Comparison of ENCODE assay signal across 9 cellular contexts in the genomic region with DNA sequence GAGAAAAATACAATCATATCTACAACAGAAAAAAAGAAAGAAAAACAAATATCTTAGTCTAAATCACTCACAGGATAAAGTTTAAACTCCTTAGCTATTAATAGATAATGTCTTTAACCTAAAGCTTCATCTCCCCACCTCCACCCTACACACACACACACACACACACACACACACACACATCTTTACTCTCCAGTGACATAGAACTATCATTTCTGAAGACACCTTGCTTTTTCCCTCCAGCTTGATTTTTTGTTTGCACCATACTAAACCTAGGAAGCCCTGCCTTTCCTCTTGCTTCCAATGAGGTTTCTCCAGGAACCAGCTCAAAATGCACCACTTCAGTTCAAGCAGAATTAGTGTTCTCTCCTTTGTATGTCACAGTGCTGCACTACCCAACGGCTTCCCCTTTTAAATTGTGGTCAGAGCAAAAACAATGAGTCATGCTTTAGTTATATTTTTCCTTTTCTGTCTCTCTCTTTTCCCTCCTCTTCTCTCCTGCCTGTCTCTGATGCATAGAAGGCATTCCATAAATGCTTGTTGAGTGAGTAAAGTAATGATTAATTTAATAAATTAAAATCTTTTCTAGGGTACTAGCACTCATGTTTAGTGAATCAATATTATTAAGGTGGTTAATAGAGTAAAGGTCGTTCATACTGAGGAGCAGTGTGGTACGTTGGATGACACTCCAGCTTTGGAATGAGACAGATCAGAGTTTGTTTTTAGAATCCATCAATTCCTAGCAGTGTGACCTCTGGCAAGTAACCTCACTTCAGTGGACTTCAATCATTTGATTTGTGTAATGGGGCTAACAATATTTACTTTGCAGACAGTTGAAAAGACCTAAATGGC.
DNase-seq lines count a peak whose midpoint lies in the region; ATAC-seq and TF ChIP-seq lines count a peak whose summit lies in the region.
"Had no signal": no experiment of that assay in that cellular context is flagged by ENCODE, and none has a peak within 500 bp of the region (broad histone marks: within the 10 kb centered on the region; RNA-seq: fewer than 3 reads in every experiment).

No MANE protein-coding gene starts in this region.

- TF ChIP-seq CTCF in GM12865 (IDR thresholded peaks at IDR 0.05; ENCODE audit: insufficient read depth, low read depth, low read length, missing control alignments) (no peak), RWPE2 (IDR thresholded peaks at IDR 0.05; ENCODE audit: poor library complexity, severe bottlenecking) (no peak)

- H3K4me1 ChIP-seq in RWPE2 (ENCODE audit: insufficient read depth, poor library complexity, severe bottlenecking): no peaks in the 10 kb centered on the region

- no peak overlapping the region for H3K4me3 ChIP-seq in GM12865 (ENCODE audit: low read depth, low read length)
- H3K4me3 ChIP-seq in RWPE2 (ENCODE audit: severe bottlenecking): no peak overlapping the region

- no peaks in the 10 kb centered on the region for H3K27me3 ChIP-seq in RWPE2 (ENCODE audit: insufficient read depth, poor library complexity, severe bottlenecking)

- ATAC-seq in HG02642 (IDR thresholded peaks at IDR 0.05; ENCODE audit: poor library complexity, unreplicated experiment) (peak; percentile 54), RWPE2 (ENCODE audit: low read depth) (peak; percentile 93), GM19324 (IDR thresholded peaks at IDR 0.05; ENCODE audit: low FRiP score, unreplicated experiment) (no peak)

- no peaks in the 10 kb centered on the region for H3K36me3 ChIP-seq in RWPE2 (ENCODE audit: low read depth)

- DNase-seq in GM12865 (ENCODE audit: low read depth): peak; percentile 39
- no peak for DNase-seq in RWPE2 (ENCODE audit: low spot score)
- peak; percentile 82 for DNase-seq in glomerular visceral epithelial cell (ENCODE audit: extremely low spot score)
- no peak for DNase-seq in NCI-H748 (lab: John Stamatoyannopoulos, UW; ENCODE audit: unreplicated experiment)
- DNase-seq in LoVo (ENCODE audit: low spot score): no peak
- DNase-seq in putamen (ENCODE audit: low spot score): no peak
- DNase-seq: naive B cell had no signal

- no peaks in the 10 kb centered on the region for H3K9me3 ChIP-seq in RWPE2 (ENCODE audit: severe bottlenecking)

- no peak overlapping the region for H3K27ac ChIP-seq in RWPE2 (ENCODE audit: poor library complexity, severe bottlenecking)

Comparison
In these comparisons a context has a peak if more than half of its experiments do, and no peak if none do; other contexts are left out.
1. DNase-seq: peak in GM12865 (single experiment) and glomerular visceral epithelial cell (single experiment); none in RWPE2 (single experiment), NCI-H748 (single experiment), LoVo (single experiment) and putamen (single experiment).